ENCODE assay signal across 20 cellular contexts in the genomic region with DNA sequence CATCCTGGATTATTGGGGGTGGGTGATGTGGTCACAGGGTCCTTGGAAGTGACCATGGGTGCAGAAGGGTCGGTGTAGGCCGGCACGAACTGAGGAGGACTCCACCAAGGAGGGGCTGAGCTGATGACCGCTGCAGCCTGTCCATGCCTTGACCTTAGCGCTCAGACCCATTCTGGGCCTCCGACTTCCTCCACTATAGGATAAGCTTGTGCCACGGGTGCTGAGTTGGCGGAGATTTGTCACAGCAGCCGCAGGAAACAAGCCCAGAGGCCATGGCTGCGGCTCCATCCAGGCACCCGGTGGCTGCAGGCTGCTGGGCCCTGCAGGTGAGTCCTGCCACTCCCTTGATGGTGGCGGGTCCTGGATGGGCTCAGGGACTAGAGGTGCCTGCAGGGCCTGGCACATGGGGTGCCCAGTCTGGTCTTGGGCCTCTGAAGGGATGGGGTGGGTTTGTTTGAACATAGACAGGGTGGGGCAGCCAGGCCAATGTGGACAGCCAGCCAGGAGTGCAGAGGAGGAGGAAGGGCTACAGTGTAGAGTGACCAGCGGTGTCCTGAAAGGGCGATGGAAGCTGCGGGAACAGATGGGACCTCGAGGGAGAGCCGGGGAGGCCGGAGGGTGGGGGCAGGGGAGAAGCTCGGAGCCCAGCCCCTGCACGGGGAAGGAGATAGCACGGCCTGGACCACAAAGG.
"Had no signal": no experiment of that assay in that cellular context is flagged by ENCODE, and none has a peak within 500 bp of the region (broad histone marks: within the 10 kb centered on the region; RNA-seq: fewer than 3 reads in every experiment).

No MANE protein-coding gene starts in this region.

- H3K27me3 ChIP-seq: brain microvascular endothelial cell, gastrocnemius medialis, suprapubic skin had no signal

- H3K4me3 ChIP-seq: gastrocnemius medialis, heart right ventricle, SK-N-MC, suprapubic skin had no signal

- H3K9me3 ChIP-seq: gastrocnemius medialis, heart right ventricle, suprapubic skin had no signal

- DNase-seq: activated CD4-positive, alpha-beta T cell treated with anti-CD3 and anti-CD28 coated beads, Interleukin-2, amount 50 U/mL, for 4 hours; activated naive CD4-positive, alpha-beta T cell treated with anti-CD3 and anti-CD28 coated beads, Interleukin-2, amount 10 ng/mL, durations not matched to agents 7 days and 5 days; activated naive CD8-positive, alpha-beta T cell treated with anti-CD3 and anti-CD28 coated beads, Interleukin-2, amount 50 U/mL, for 24 hours; activated T-cell treated with anti-CD3 and anti-CD28 coated beads, Interleukin-2, amount 50 U/mL, for 1 hour; aorta; brain microvascular endothelial cell; cortex of kidney; effector CD4-positive, alpha-beta T cell; heart right ventricle; kidney glomerular epithelial cell; mesenchymal stem cell; naive thymus-derived CD8-positive, alpha-beta T cell; stimulated activated CD4-positive, alpha-beta T cell treated with anti-CD3 and anti-CD28 coated beads, Interleukin-12 subunit alpha, Interleukin-12 subunit beta, amount 100 ng/mL, for 4 hours; stimulated activated CD4-positive, alpha-beta T cell treated with anti-CD3 and anti-CD28 coated beads, Interleukin-2, amount 100 ng/mL, for 24 hours had no signal

- H3K36me3 ChIP-seq: brain microvascular endothelial cell, gastrocnemius medialis, heart right ventricle, suprapubic skin had no signal

- H3K27ac ChIP-seq: brain microvascular endothelial cell, gastrocnemius medialis, parathyroid adenoma, SK-N-MC, suprapubic skin had no signal

- H3K4me1 ChIP-seq: gastrocnemius medialis, parathyroid adenoma had no signal

- ATAC-seq: activated naive CD8-positive, alpha-beta T cell treated with anti-CD3 and anti-CD28 coated beads, Interleukin-2, amount 50 U/mL, for 24 hours; activated T-helper 17 cell treated with anti-CD3 and anti-CD28 coated beads, Interleukin-2, amount 50 U/mL, for 72 hours; esophagus mucosa; gastrocnemius medialis; naive thymus-derived CD8-positive, alpha-beta T cell had no signal
